In the genomic region with DNA sequence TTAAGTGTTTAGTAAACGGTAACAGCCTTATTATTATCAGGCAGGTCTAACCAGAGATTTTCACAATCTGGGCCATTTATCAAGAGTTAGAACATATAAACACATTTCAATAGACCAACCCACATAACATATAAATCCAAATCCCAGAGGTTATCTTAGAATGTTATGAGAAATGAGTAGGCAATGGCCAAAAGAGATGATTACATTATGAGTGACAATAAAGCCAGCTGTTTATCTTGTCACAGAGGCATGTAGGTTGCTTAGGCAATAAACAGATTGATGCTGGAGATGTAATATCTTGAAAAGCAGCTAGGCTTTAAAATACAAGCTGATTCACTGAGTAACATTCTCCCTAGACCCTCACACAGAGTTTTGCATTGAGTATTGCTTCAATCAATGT, we compare ENCODE assay signal across 33 cellular contexts.
"Had no signal": no experiment of that assay in that cellular context is flagged by ENCODE, and none has a peak within 500 bp of the region (broad histone marks: within the 10 kb centered on the region; RNA-seq: fewer than 3 reads in every experiment).

No MANE protein-coding gene starts in this region.

- H2AFZ ChIP-seq: hepatocyte had no signal

- H3K4me1 Mint-ChIP-seq: activated B cell treated with CpG ODN at 0.5 μM for 24 hours; activated T-helper 17 cell treated with anti-CD3 and anti-CD28 coated beads, Interleukin-2, amount 50 U/mL, for 72 hours had no signal

- H3K27ac Mint-ChIP-seq: activated B cell treated with CpG ODN at 0.5 μM for 24 hours; activated CD8-positive, alpha-beta T cell treated with anti-CD3 and anti-CD28 coated beads for 36 hours; activated naive CD4-positive, alpha-beta T cell treated with anti-CD3 and anti-CD28 coated beads, Interleukin-2, amount 50 U/mL, for 24 hours; activated naive CD8-positive, alpha-beta T cell treated with anti-CD3 and anti-CD28 coated beads for 36 hours; activated T-helper 17 cell treated with anti-CD3 and anti-CD28 coated beads, Interleukin-2, amount 50 U/mL, for 72 hours; T-helper 17 cell; T-helper 2 cell treated with Interferon-gamma antibody and Interleukin-4, amounts not matched to agents 5 μg/mL and 100 μg/mL, for 36 hours had no signal

- H3K79me2 ChIP-seq: hepatocyte had no signal

- H3K4me2 ChIP-seq: hepatocyte had no signal

- H3K4me3 ChIP-seq: body of pancreas, colonic mucosa, esophagus squamous epithelium, gastroesophageal sphincter, heart right ventricle, hepatocyte had no signal

- ATAC-seq: activated CD4-positive, CD25-positive, alpha-beta regulatory T cell treated with anti-CD3 and anti-CD28 coated beads, Interleukin-2, amount 50 U/mL, for 24 hours; activated CD8-positive, alpha-beta T cell treated with anti-CD3 and anti-CD28 coated beads for 36 hours; activated T-cell treated with anti-CD3 and anti-CD28 coated beads, Interleukin-2, amount 50 U/mL, for 4 hours; activated T-helper 17 cell treated with anti-CD3 and anti-CD28 coated beads, Interleukin-2, amount 50 U/mL, for 72 hours; body of pancreas; gastroesophageal sphincter; heart right ventricle; T-helper 17 cell had no signal

- H3K36me3 ChIP-seq: colonic mucosa, esophagus squamous epithelium, gastroesophageal sphincter, heart right ventricle, WERI-Rb-1 had no signal

- H3K27ac ChIP-seq: body of pancreas, colonic mucosa, epithelial cell of prostate, esophagus squamous epithelium, gastroesophageal sphincter, heart right ventricle, hepatocyte, WERI-Rb-1 had no signal

- H3K9me3 ChIP-seq: body of pancreas, colonic mucosa, esophagus squamous epithelium, gastroesophageal sphincter, heart right ventricle had no signal

- DNase-seq: activated B cell treated with CpG ODN at 0.5 μM for 24 hours; activated CD4-positive, alpha-beta T cell treated with anti-CD3 and anti-CD28 coated beads for 48 hours; activated CD4-positive, alpha-beta T cell treated with anti-CD3 and anti-CD28 coated beads, Interleukin-2, amount 50 U/mL, for 1 hour; activated CD4-positive, alpha-beta T cell treated with anti-CD3 and anti-CD28 coated beads, Interleukin-2, amount 50 U/mL, for 48 hours; activated CD8-positive, alpha-beta memory T cell treated with anti-CD3 and anti-CD28 coated beads for 24 hours; activated CD8-positive, alpha-beta T cell treated with anti-CD3 and anti-CD28 coated beads for 36 hours; activated effector memory CD4-positive, alpha-beta T cell treated with Interleukin-2 at 50 U/mL for 16 hours; activated gamma-delta T cell treated with Interleukin-2 at 50 U/mL for 16 hours; activated naive CD4-positive, alpha-beta T cell treated with Interleukin-2 at 50 U/mL for 16 hours; activated naive CD8-positive, alpha-beta T cell treated with anti-CD3 and anti-CD28 coated beads for 36 hours; activated T-cell treated with anti-CD3 and anti-CD28 coated beads, Interleukin-2, amount 50 U/mL, for 4 hours; amniotic stem cell; anterior cingulate cortex; body of pancreas; caudate nucleus; cerebellar nuclear complex; colonic mucosa; effector CD8-positive, alpha-beta T cell; esophagus squamous epithelium; foreskin melanocyte; heart right ventricle; T-helper 17 cell; T1000; WERI-Rb-1 had no signal

- H3K27me3 ChIP-seq: body of pancreas, colonic mucosa, esophagus squamous epithelium, gastroesophageal sphincter, hepatocyte had no signal

- H3K4me3 Mint-ChIP-seq: activated B cell treated with CpG ODN at 0.5 μM for 24 hours; activated CD8-positive, alpha-beta T cell treated with anti-CD3 and anti-CD28 coated beads for 36 hours; activated naive CD4-positive, alpha-beta T cell treated with anti-CD3 and anti-CD28 coated beads, Interleukin-2, amount 50 U/mL, for 24 hours; activated naive CD8-positive, alpha-beta T cell treated with anti-CD3 and anti-CD28 coated beads for 36 hours; activated T-cell treated with anti-CD3 and anti-CD28 coated beads, Interleukin-2, amount 50 U/mL, for 4 hours; activated T-helper 17 cell treated with anti-CD3 and anti-CD28 coated beads, Interleukin-2, amount 50 U/mL, for 72 hours; T-helper 17 cell; T-helper 2 cell treated with Interferon-gamma antibody and Interleukin-4, amounts not matched to agents 5 μg/mL and 100 μg/mL, for 36 hours had no signal

- H3K4me1 ChIP-seq: colonic mucosa, gastroesophageal sphincter had no signal

- FAIRE-seq: endometrium, endothelial cell of umbilical vein had no signal

- H3K9me3 Mint-ChIP-seq: activated B cell treated with CpG ODN at 0.5 μM for 24 hours; activated CD8-positive, alpha-beta T cell treated with anti-CD3 and anti-CD28 coated beads for 36 hours; activated naive CD4-positive, alpha-beta T cell treated with anti-CD3 and anti-CD28 coated beads, Interleukin-2, amount 50 U/mL, for 24 hours; activated naive CD8-positive, alpha-beta T cell treated with anti-CD3 and anti-CD28 coated beads for 36 hours; activated T-cell treated with anti-CD3 and anti-CD28 coated beads, Interleukin-2, amount 50 U/mL, for 4 hours; activated T-helper 17 cell treated with anti-CD3 and anti-CD28 coated beads, Interleukin-2, amount 50 U/mL, for 72 hours; T-helper 2 cell treated with Interferon-gamma antibody and Interleukin-4, amounts not matched to agents 5 μg/mL and 100 μg/mL, for 36 hours had no signal

- H3K36me3 Mint-ChIP-seq: activated naive CD4-positive, alpha-beta T cell treated with anti-CD3 and anti-CD28 coated beads, Interleukin-2, amount 50 U/mL, for 24 hours; activated naive CD8-positive, alpha-beta T cell treated with anti-CD3 and anti-CD28 coated beads for 36 hours had no signal

- H3K27me3 Mint-ChIP-seq: activated B cell treated with CpG ODN at 0.5 μM for 24 hours; activated naive CD4-positive, alpha-beta T cell treated with anti-CD3 and anti-CD28 coated beads, Interleukin-2, amount 50 U/mL, for 24 hours had no signal
